Comparison of ENCODE assay signal across 21 cellular contexts in the genomic region with DNA sequence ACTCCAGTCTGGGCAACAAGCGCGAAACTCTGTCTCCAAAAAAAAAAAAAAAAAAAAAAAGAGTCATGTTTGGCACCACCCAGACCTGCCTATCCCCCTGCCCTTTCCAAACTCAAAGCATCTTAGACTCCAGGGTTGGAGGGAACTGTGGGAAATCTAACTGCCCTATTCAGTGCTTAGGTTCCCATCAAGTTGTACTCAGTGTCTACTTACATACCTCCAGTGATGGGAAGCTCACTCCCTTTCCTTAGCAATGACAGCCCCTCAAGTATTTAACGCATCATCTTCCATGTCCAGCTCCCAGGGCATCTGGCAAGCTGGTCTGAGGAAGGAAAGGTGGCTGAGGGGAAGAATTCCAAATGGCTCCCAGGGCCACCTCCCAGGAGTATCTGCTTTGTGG. TPM values are rescaled to one million over a fixed set of nuclear protein-coding genes. Genes with fewer than 3 reads are reported as not detected.
A peak's percentile ranks its signal among the peaks of the same experiment; 100 is the strongest.
DNase-seq lines count a peak whose midpoint lies in the region; ATAC-seq, FAIRE-seq and TF ChIP-seq lines count a peak whose summit lies in the region.
"Had no signal": no experiment of that assay in that cellular context is flagged by ENCODE, and none has a peak within 500 bp of the region (broad histone marks: within the 10 kb centered on the region; RNA-seq: fewer than 3 reads in every experiment).

No MANE protein-coding gene starts in this region.

- H2AK5ac ChIP-seq in H1 (ENCODE audit: low read depth, low read length) = no peak overlapping the region

- H2BK15ac ChIP-seq in H1 (ENCODE audit: low read length) = no peak overlapping the region

- H4K91ac ChIP-seq in H1 (replicated peaks; ENCODE audit: insufficient read length, low read length) = no peak overlapping the region

- H3K4me1 ChIP-seq in A549 = peaks cover 15% of the 10 kb centered on the region
- H3K4me1 ChIP-seq in astrocyte (ENCODE audit: insufficient read depth, low read length) = peaks cover 7% of the 10 kb centered on the region
- peaks cover 0 to 15% (median 10%) of the 10 kb centered on the region in 4 experiments; a peak in 6 of 7 replicates for H3K4me1 ChIP-seq in H1 (replicated peaks in 1 of 4; ENCODE audit: control insufficient read depth in 3 of 4, insufficient read depth in 4 of 4, low read length in 3 of 4)
- H3K4me1 ChIP-seq in psoas muscle = peaks cover 21% of the 10 kb centered on the region
- peaks cover 0 to 21% (median 18%) of the 10 kb centered on the region in 9 donors for H3K4me1 ChIP-seq in heart right ventricle
- H3K4me1 ChIP-seq in left ventricle myocardium inferior = peaks cover 22% of the 10 kb centered on the region

- H3K4me3 Mint-ChIP-seq in astrocyte (ENCODE audit: unreplicated experiment) = no peak overlapping the region

- CTCF ChIA-PET in A549 (lab: Yijun Ruan, JAX) = interaction anchor here (0.7 kb wide), 1 partner anchor 14 kb away, joined by 3 read pairs; no protein-coding TSS in a partner anchor
- CTCF ChIA-PET in H1 (lab: Charles Lee; ENCODE audit: partially characterized antibody) = interaction anchor here (0.7 to 1.9 kb wide), 7 partner anchors 11 to 161 kb away, joined by 3 to 5 read pairs (median 4); a partner anchor contains a TSS

- H4K8ac ChIP-seq in H1 (ENCODE audit: extremely low read depth, insufficient read depth, low read length) = no peak overlapping the region

- no peaks in the 10 kb centered on the region for H3K4me1 Mint-ChIP-seq in astrocyte (ENCODE audit: low read depth, unreplicated experiment)

- intact Hi-C loops in psoas muscle (cut with DNase I) (no loop called here), heart right ventricle (cut with DNase I) (loop anchor here in 1 of 10 donors (10.0 kb wide), 1 partner anchor 895 kb away; a partner anchor contains a TSS), left ventricle myocardium inferior (cut with micrococcal nuclease) (no loop called here)

- H3K4ac ChIP-seq in H1 (replicated peaks; ENCODE audit: insufficient read length, low read depth, low read length) = no peak overlapping the region

- peaks cover 2% of the 10 kb centered on the region for H3K27me3 ChIP-seq in astrocyte (ENCODE audit: insufficient read depth, low read length)
- H3K27me3 ChIP-seq in H1 (replicated peaks in 1 of 4; ENCODE audit: control insufficient read depth in 3 of 4, extremely low read depth in 1 of 4, insufficient read depth in 3 of 4, low read length in 3 of 4) = no peaks in the 10 kb centered on the region
- H3K27me3 ChIP-seq in psoas muscle (ENCODE audit: insufficient read depth in 3 of 3, low read length in 2 of 3) = no peaks in the 10 kb centered on the region
- H3K27me3 ChIP-seq in heart right ventricle = no peaks in the 10 kb centered on the region
- peaks cover 4% of the 10 kb centered on the region for H3K27me3 ChIP-seq in left ventricle myocardium inferior (ENCODE audit: low read depth)

- H3K36me3 ChIP-seq in astrocyte (ENCODE audit: insufficient read depth, low read length) = no peaks in the 10 kb centered on the region
- H3K36me3 ChIP-seq in H1 (ENCODE audit: control insufficient read depth in 2 of 4, insufficient read depth in 4 of 4, low read length in 3 of 4) = peaks cover 0 to 4% (median 0%) of the 10 kb centered on the region in 4 experiments; a peak in 3 of 8 replicates
- H3K36me3 ChIP-seq in psoas muscle (ENCODE audit: insufficient read depth in 1 of 2, low read depth in 1 of 2) = no peaks in the 10 kb centered on the region
- H3K36me3 ChIP-seq in heart right ventricle = no peaks in the 10 kb centered on the region
- no peaks in the 10 kb centered on the region for H3K36me3 ChIP-seq in left ventricle myocardium inferior

- H3K9ac ChIP-seq in astrocyte (ENCODE audit: low read length) = no peak overlapping the region
- H3K9ac ChIP-seq in H1 (replicated peaks in 1 of 4; ENCODE audit: extremely low read depth in 1 of 4, low read depth in 3 of 4, low read length in 3 of 4) = no peak overlapping the region

- H3K4me3 ChIP-seq in A549 (no peak overlapping the region), astrocyte (ENCODE audit: insufficient read depth, low read depth, low read length) (no peak overlapping the region), H1 (ENCODE audit: extremely low read depth in 1 of 4, insufficient read depth in 2 of 4, low read depth in 3 of 4, low read length in 4 of 4) (no peak overlapping the region), psoas muscle (no peak overlapping the region), heart right ventricle (no peak overlapping the region), left ventricle myocardium inferior (no peak overlapping the region)

- H3K14ac ChIP-seq in H1 (ENCODE audit: insufficient read length) = no peak overlapping the region

- no peak for TF ChIP-seq EP300 in A549 (IDR thresholded peaks at IDR 0.05)
- no peak for TF ChIP-seq EP300 in H1 (IDR thresholded peaks at IDR 0.05; ENCODE audit: borderline replicate concordance in 1 of 2, low read depth in 2 of 2, low read length in 2 of 2)

- no peak overlapping the region for H4K5ac ChIP-seq in H1 (ENCODE audit: insufficient read length, low read depth, low read length)

- WGBS in A549 (ENCODE audit: missing lambda C conversion rate) = 52% methylated on average over 3 of the region's 3 CpGs
- WGBS in H1 (ENCODE audit: extremely low coverage in 1 of 2, insufficient coverage in 1 of 2, insufficient read length in 1 of 2, insufficient replicate concordance in 2 of 2, low coverage in 1 of 2, low lambda C conversion rate in 2 of 2, missing lambda C conversion rate in 1 of 2), 2 experiments = 97% methylated on average over 3 of the region's 3 CpGs; no CpG with 5 or more reads in 1 of the 2 experiments
- WGBS in psoas muscle, 3 donors = 81 to 89% (median 84%) methylated on average over 3 of the region's 3 CpGs
- 80 to 86% methylated on average over 3 of the region's 3 CpGs for WGBS in heart right ventricle, 2 donors

- H3K56ac ChIP-seq in H1 (replicated peaks; ENCODE audit: insufficient read length, low read depth, low read length) = no peak overlapping the region

- no peak overlapping the region for H2BK5ac ChIP-seq in H1 (ENCODE audit: low read depth, low read length)

- no peak overlapping the region for H2BK12ac ChIP-seq in H1 (ENCODE audit: low read depth, low read length)

- H3K27ac Mint-ChIP-seq in astrocyte (ENCODE audit: unreplicated experiment) = peak overlapping the region; percentile 47

- H3K9me3 ChIP-seq in A549 (no peaks in the 10 kb centered on the region), astrocyte (ENCODE audit: insufficient read depth, low read depth, low read length) (no peaks in the 10 kb centered on the region), H1 (ENCODE audit: insufficient read depth in 2 of 2, low read depth in 1 of 2, low read length in 1 of 2) (no peaks in the 10 kb centered on the region), psoas muscle (no peaks in the 10 kb centered on the region), heart right ventricle (no peaks in the 10 kb centered on the region), left ventricle myocardium inferior (replicated peaks) (no peaks in the 10 kb centered on the region)

- H3K18ac ChIP-seq in H1 (ENCODE audit: extremely low read depth, low read length) = no peak overlapping the region

- no peaks in the 10 kb centered on the region for H4K20me1 ChIP-seq in astrocyte (ENCODE audit: insufficient read depth, low read length)
- H4K20me1 ChIP-seq in H1 (replicated peaks in 1 of 2; ENCODE audit: control insufficient read depth in 1 of 2, insufficient read depth in 2 of 2, low read length in 2 of 2) = peaks cover 0 to 2% of the 10 kb centered on the region in 2 experiments

- H3K27me3 Mint-ChIP-seq in astrocyte (ENCODE audit: low read depth, unreplicated experiment) = peaks cover 27% of the 10 kb centered on the region
- H3K27me3 Mint-ChIP-seq: CD4-positive, alpha-beta memory T cell had no signal

- H3K27ac ChIP-seq in A549 (no peak overlapping the region), astrocyte (ENCODE audit: low read depth, low read length) (no peak overlapping the region), H1 (ENCODE audit: low read depth, low read length) (no peak overlapping the region), psoas muscle (peak overlapping the region; percentile 89), heart right ventricle (no peak overlapping the region), left ventricle myocardium inferior (replicated peaks) (no peak overlapping the region)

- H3K79me2 ChIP-seq in astrocyte (ENCODE audit: insufficient read depth, low read length) (no peaks in the 10 kb centered on the region), H1 (ENCODE audit: control insufficient read depth in 1 of 2, insufficient read depth in 2 of 2, low read length in 2 of 2) (no peaks in the 10 kb centered on the region; a peak in 1 of 4 replicates)

- H3K4me2 ChIP-seq in A549 (no peak overlapping the region), astrocyte (ENCODE audit: low read length) (no peak overlapping the region), H1 (ENCODE audit: insufficient read depth in 1 of 2, low read depth in 2 of 2, low read length in 2 of 2) (no peak overlapping the region)

- no peak for FAIRE-seq in A549 (lab: Jason Lieb, UNC)
- FAIRE-seq in astrocyte (lab: Jason Lieb, UNC) = no peak
- FAIRE-seq in H1 (lab: Jason Lieb, UNC) = no peak
- FAIRE-seq: GM12891, GM18507 had no signal

- no peaks in the 10 kb centered on the region for H3K9me3 Mint-ChIP-seq in astrocyte (ENCODE audit: unreplicated experiment)
- H3K9me3 Mint-ChIP-seq: CD4-positive, alpha-beta memory T cell had no signal

- no peak overlapping the region for H3K23ac ChIP-seq in H1 (ENCODE audit: insufficient read length)

- no peak for ATAC-seq in A549
- ATAC-seq in psoas muscle = no peak
- no peak for ATAC-seq in heart right ventricle
- ATAC-seq in HG02642 (IDR thresholded peaks at IDR 0.05; ENCODE audit: poor library complexity, unreplicated experiment) = no peak

- no peak for DNase-seq in A549 (ENCODE audit: low read depth in 1 of 2, low spot score in 1 of 2)
- DNase-seq in astrocyte (ENCODE audit: low read depth) = no peak
- DNase-seq in H1 (ENCODE audit: low read depth in 1 of 2, low spot score in 2 of 2) = no peak
- DNase-seq in psoas muscle = no peak
- no peak for DNase-seq in heart right ventricle
- no peak for DNase-seq in left ventricle myocardium inferior
- DNase-seq: C1 segment of cervical spinal cord; Calu3; CD4-positive, alpha-beta memory T cell; COR-L47; DMS53; DMS79 treated with DMSO at 0.1 percent for 48 hours; GF-D8; GOT3; HCEC 1CT had no signal

- H3K79me1 ChIP-seq in H1 (ENCODE audit: low read depth, low read length) = peaks cover 5% of the 10 kb centered on the region; the same call in 1 of the 2 replicates

- TF ChIP-seq POLR2A in A549 (IDR thresholded peaks at IDR 0.05; ENCODE audit: low read length) (no peak), H1 (IDR thresholded peaks at IDR 0.05; ENCODE audit: control extremely low read depth in 1 of 2, low read depth in 2 of 2, low read length in 2 of 2) (no peak)

- H2AFZ ChIP-seq in astrocyte (ENCODE audit: low read depth, low read length) (no peak overlapping the region), H1 (ENCODE audit: low read length) (no peak overlapping the region)

- peaks cover 3% of the 10 kb centered on the region; the same call in 1 of the 2 replicates for H3K23me2 ChIP-seq in H1 (ENCODE audit: low read depth, low read length)

- TF ChIP-seq CTCF in A549 (IDR thresholded peaks at IDR 0.05) = no peak
- no peak for TF ChIP-seq CTCF in astrocyte (IDR thresholded peaks at IDR 0.05; ENCODE audit: insufficient read depth, low read depth, low read length)
- no peak for TF ChIP-seq CTCF in H1 (IDR thresholded peaks at IDR 0.05; ENCODE audit: control extremely low read depth in 1 of 3, insufficient read depth in 1 of 3, low read depth in 1 of 3, low read length in 3 of 3)
- TF ChIP-seq CTCF in psoas muscle (IDR thresholded peaks at IDR 0.05) = no peak
- TF ChIP-seq CTCF in heart right ventricle (IDR thresholded peaks at IDR 0.05) = no peak
- TF ChIP-seq CTCF in left ventricle myocardium inferior (IDR thresholded peaks at IDR 0.05; ENCODE audit: borderline replicate concordance) = no peak

- no peak for TF ChIP-seq RAD21 in A549 (conservative IDR thresholded peaks at IDR 0.05 in 1 of 2, IDR thresholded peaks at IDR 0.05 in 1 of 2)
- no peak for TF ChIP-seq RAD21 in H1 (IDR thresholded peaks at IDR 0.05 in 1 of 2, conservative IDR thresholded peaks at IDR 0.05 in 1 of 2; ENCODE audit: low read depth in 2 of 2, low read length in 2 of 2)

- peaks cover 2% of the 10 kb centered on the region for H3K36me3 Mint-ChIP-seq in astrocyte (ENCODE audit: low read depth, unreplicated experiment)

- POLR2A ChIA-PET in A549 (lab: Yijun Ruan, JAX) = no interaction called here
- POLR2A ChIA-PET in H1 (lab: Charles Lee; ENCODE audit: partially characterized antibody) = interaction anchor here (0.6 to 7.9 kb wide), 4 partner anchors 13 to 67 kb away, joined by 3 to 54 read pairs (median 6); a partner anchor contains a TSS

- H2BK20ac ChIP-seq in H1 (ENCODE audit: low read length) = no peak overlapping the region

- no peak overlapping the region for H2BK120ac ChIP-seq in H1 (replicated peaks; ENCODE audit: low read depth, low read length)

RNA-seq across cellular contexts. Expression of a gene that starts 3.0 kb away (rescaled TPM):
- polyA plus RNA-seq in A549 (2011; rRNA removed) (0.03 TPM in 1 of 2 replicates, not detected in the other), A549 (2017; fragmentation: RNase III; extraction: RNeasy Plus Mini Kit Qiagen cat#74134 plus additional on column Dnase treatment) (not detected in 3 replicates), H1 (2011; rRNA removed) (36.7 and 46.2 TPM in 2 replicates), psoas muscle (100 to 1,000 TPM in 1 of 3 donors, 10 to 100 TPM in 1, 1 to 10 TPM in 1; 8.7 to 531 (median 15.1) TPM), heart right ventricle (under 1 TPM in 1 of 2 donors, not detected in 1; 0.03 TPM)
- polyA plus RNA-seq in A549 (2012; cell fraction: cytosol; rRNA removed) = 0.01 TPM in 1 of 2 replicates, not detected in the other
- 0.05 and 0.18 TPM in 2 replicates for polyA plus RNA-seq in A549 (2012; cell fraction: nucleus; rRNA removed)
- 0.04 TPM in 1 of 2 replicates, not detected in the other for polyA minus RNA-seq in A549 (2011; rRNA and poly(A)+ RNA removed)
- total RNA-seq in astrocyte (not detected in 2 replicates), psoas muscle (100 to 1,000 TPM in 1 of 4 donors, 10 to 100 TPM in 2, 1 to 10 TPM in 1; 2.9 to 254 (median 78.4) TPM), heart right ventricle (under 1 TPM in 1 of 10 donors, not detected in 9; 0.24 TPM), left ventricle myocardium inferior (not detected)
- 28.2 and 30.8 TPM in 2 replicates for total RNA-seq in H1 (2021; fragmentation: NEBNext Ultra II Directional; extraction: Animal tissue kit (Norgen Biotek cat#: 25700))
- polyA plus RNA-seq in H1 (2011; cell fraction: cytosol; rRNA removed) = 38.5 TPM
- polyA plus RNA-seq in H1 (2011; cell fraction: nucleus; rRNA removed) = 243 TPM
- polyA plus RNA-seq in H1 (2012, experiment 1 of 2) = 42.8 to 71.4 TPM (median 62.6 TPM) in 4 replicates
- 28.4 TPM for polyA plus RNA-seq in H1 (2012, experiment 2 of 2)
- polyA plus RNA-seq in H1 (2013, experiment 1 of 2) = 12.6 TPM
- polyA plus RNA-seq in H1 (2013, experiment 2 of 2) = 10.9 TPM
- polyA minus RNA-seq in H1 (2011; rRNA and poly(A)+ RNA removed) = 33.9 and 39.3 TPM in 2 replicates
- polyA minus RNA-seq in H1 (2011; cell fraction: cytosol; rRNA and poly(A)+ RNA removed) = 14.0 TPM
- polyA minus RNA-seq in H1 (2011; cell fraction: nucleus; rRNA and poly(A)+ RNA removed) = 32.1 TPM
- total RNA-seq: A673, Calu3, Daoy had no signal
- polyA plus RNA-seq: BJ; CD4-positive, alpha-beta memory T cell had no signal

RNA-seq across cellular contexts. Expression of a gene that starts 3.8 kb away (rescaled TPM):
- polyA plus RNA-seq in A549 (2011; rRNA removed) (8.4 and 8.6 TPM in 2 replicates), A549 (2017; fragmentation: RNase III; extraction: RNeasy Plus Mini Kit Qiagen cat#74134 plus additional on column Dnase treatment) (6.8 to 9.3 TPM (median 8.7 TPM) in 3 replicates), H1 (2011; rRNA removed) (9.7 and 15.6 TPM in 2 replicates), psoas muscle (1 to 10 TPM; 5.4 to 7.6 (median 5.5) TPM), heart right ventricle (1 to 10 TPM; 6.3 to 7.7 TPM)
- polyA plus RNA-seq in A549 (2012; cell fraction: cytosol; rRNA removed) = 10.4 and 18.1 TPM in 2 replicates
- polyA plus RNA-seq in A549 (2012; cell fraction: nucleus; rRNA removed) = 11.5 and 19.4 TPM in 2 replicates
- polyA minus RNA-seq in A549 (2011; rRNA and poly(A)+ RNA removed) = 4.3 and 5.1 TPM in 2 replicates
- total RNA-seq in astrocyte (13.5 and 15.6 TPM in 2 replicates), psoas muscle (1 to 10 TPM; 3.9 to 6.5 (median 5.2) TPM), heart right ventricle (1 to 10 TPM; 4.6 to 8.4 (median 5.4) TPM), left ventricle myocardium inferior (5.2 TPM)
- total RNA-seq in H1 (2021; fragmentation: NEBNext Ultra II Directional; extraction: Animal tissue kit (Norgen Biotek cat#: 25700)) = 7.0 and 8.4 TPM in 2 replicates
- polyA plus RNA-seq in H1 (2011; cell fraction: cytosol; rRNA removed) = 9.0 TPM
- 9.8 TPM for polyA plus RNA-seq in H1 (2011; cell fraction: nucleus; rRNA removed)
- 4.9 to 7.2 TPM (median 5.5 TPM) in 4 replicates for polyA plus RNA-seq in H1 (2012, experiment 1 of 2)
- polyA plus RNA-seq in H1 (2012, experiment 2 of 2) = 4.1 TPM
- polyA plus RNA-seq in H1 (2013, experiment 1 of 2) = 8.8 TPM
- 9.9 TPM for polyA plus RNA-seq in H1 (2013, experiment 2 of 2)
- polyA minus RNA-seq in H1 (2011; rRNA and poly(A)+ RNA removed) = 3.3 TPM in 2 replicates
- 10.1 TPM for polyA minus RNA-seq in H1 (2011; cell fraction: cytosol; rRNA and poly(A)+ RNA removed)
- 4.4 TPM for polyA minus RNA-seq in H1 (2011; cell fraction: nucleus; rRNA and poly(A)+ RNA removed)

RNA-seq across cellular contexts. Expression of a gene that starts 18.7 kb away (rescaled TPM):
- polyA plus RNA-seq in A549 (2011; rRNA removed) (19.2 and 29.1 TPM in 2 replicates), A549 (2017; fragmentation: RNase III; extraction: RNeasy Plus Mini Kit Qiagen cat#74134 plus additional on column Dnase treatment) (23.0 to 32.1 TPM (median 29.8 TPM) in 3 replicates), H1 (2011; rRNA removed) (2.3 and 2.6 TPM in 2 replicates), psoas muscle (10 to 100 TPM; 16.5 to 33.0 (median 31.5) TPM), heart right ventricle (10 to 100 TPM; 17.1 to 19.9 TPM)
- polyA plus RNA-seq in A549 (2012; cell fraction: cytosol; rRNA removed) = 17.2 and 23.0 TPM in 2 replicates
- 48.8 and 53.2 TPM in 2 replicates for polyA plus RNA-seq in A549 (2012; cell fraction: nucleus; rRNA removed)
- polyA minus RNA-seq in A549 (2011; rRNA and poly(A)+ RNA removed) = 17.2 and 25.4 TPM in 2 replicates
- total RNA-seq in astrocyte (1.5 and 4.0 TPM in 2 replicates), psoas muscle (10 to 100 TPM; 31.5 to 79.0 (median 50.3) TPM), heart right ventricle (10 to 100 TPM; 29.1 to 75.5 (median 51.3) TPM), left ventricle myocardium inferior (48.6 TPM)
- total RNA-seq in H1 (2021; fragmentation: NEBNext Ultra II Directional; extraction: Animal tissue kit (Norgen Biotek cat#: 25700)) = 0.36 and 0.58 TPM in 2 replicates
- 2.0 TPM for polyA plus RNA-seq in H1 (2011; cell fraction: cytosol; rRNA removed)
- polyA plus RNA-seq in H1 (2011; cell fraction: nucleus; rRNA removed) = 8.5 TPM
- polyA plus RNA-seq in H1 (2012, experiment 1 of 2) = 2.6 to 3.8 TPM (median 2.9 TPM) in 4 replicates
- polyA plus RNA-seq in H1 (2012, experiment 2 of 2) = 2.9 TPM
- 1.7 TPM for polyA plus RNA-seq in H1 (2013, experiment 1 of 2)
- 1.7 TPM for polyA plus RNA-seq in H1 (2013, experiment 2 of 2)
- 3.0 and 5.3 TPM in 2 replicates for polyA minus RNA-seq in H1 (2011; rRNA and poly(A)+ RNA removed)
- 2.9 TPM for polyA minus RNA-seq in H1 (2011; cell fraction: cytosol; rRNA and poly(A)+ RNA removed)
- 0.50 TPM for polyA minus RNA-seq in H1 (2011; cell fraction: nucleus; rRNA and poly(A)+ RNA removed)

RNA-seq across cellular contexts. Expression of a gene that starts 39.3 kb away (rescaled TPM):
- polyA plus RNA-seq in A549 (2011; rRNA removed) = 12.5 and 14.7 TPM in 2 replicates
- 13.3 and 13.9 TPM in 2 replicates for polyA plus RNA-seq in A549 (2012; cell fraction: cytosol; rRNA removed)
- polyA plus RNA-seq in A549 (2012; cell fraction: nucleus; rRNA removed) = 39.7 and 42.5 TPM in 2 replicates
- polyA plus RNA-seq in A549 (2017; fragmentation: RNase III; extraction: RNeasy Plus Mini Kit Qiagen cat#74134 plus additional on column Dnase treatment) = 10.9 to 13.4 TPM (median 12.5 TPM) in 3 replicates
- polyA minus RNA-seq in A549 (2011; rRNA and poly(A)+ RNA removed) = 22.1 and 25.1 TPM in 2 replicates
- total RNA-seq in astrocyte = 18.8 and 20.3 TPM in 2 replicates
- total RNA-seq in H1 (2021; fragmentation: NEBNext Ultra II Directional; extraction: Animal tissue kit (Norgen Biotek cat#: 25700)) = 19.1 and 22.1 TPM in 2 replicates
- 19.5 and 33.7 TPM in 2 replicates for polyA plus RNA-seq in H1 (2011; rRNA removed)
- 26.9 TPM for polyA plus RNA-seq in H1 (2011; cell fraction: cytosol; rRNA removed)
- 59.4 TPM for polyA plus RNA-seq in H1 (2011; cell fraction: nucleus; rRNA removed)
- polyA plus RNA-seq in H1 (2012, experiment 1 of 2) = 18.6 to 24.3 TPM (median 22.4 TPM) in 4 replicates
- polyA plus RNA-seq in H1 (2012, experiment 2 of 2) = 14.7 TPM
- polyA plus RNA-seq in H1 (2013, experiment 1 of 2) = 11.0 TPM
- polyA plus RNA-seq in H1 (2013, experiment 2 of 2) = 10.8 TPM
- 23.6 and 31.8 TPM in 2 replicates for polyA minus RNA-seq in H1 (2011; rRNA and poly(A)+ RNA removed)
- 32.1 TPM for polyA minus RNA-seq in H1 (2011; cell fraction: cytosol; rRNA and poly(A)+ RNA removed)
- polyA minus RNA-seq in H1 (2011; cell fraction: nucleus; rRNA and poly(A)+ RNA removed) = 30.9 TPM
- total RNA-seq in psoas muscle = 10 to 100 TPM in 3 of 4 donors, 1 to 10 TPM in 1; 8.4 to 15.3 (median 12.1) TPM
- polyA plus RNA-seq in psoas muscle = 10 to 100 TPM in 1 of 3 donors, 1 to 10 TPM in 2; 4.4 to 13.8 (median 5.0) TPM
- total RNA-seq in heart right ventricle = 10 to 100 TPM; 14.5 to 23.9 (median 18.1) TPM
- polyA plus RNA-seq in heart right ventricle = 10 to 100 TPM in 1 of 2 donors, 1 to 10 TPM in 1; 9.6 to 14.7 TPM
- total RNA-seq in left ventricle myocardium inferior = 16.9 TPM

RNA-seq across cellular contexts. Expression of a gene that starts 43.2 kb away (rescaled TPM):
- polyA plus RNA-seq in A549 (2011; rRNA removed) = 0.47 and 0.54 TPM in 2 replicates
- polyA plus RNA-seq in A549 (2012; cell fraction: cytosol; rRNA removed) = 0.14 and 0.19 TPM in 2 replicates
- polyA plus RNA-seq in A549 (2012; cell fraction: nucleus; rRNA removed) = 0.22 and 0.31 TPM in 2 replicates
- 0.56 to 0.68 TPM (median 0.65 TPM) in 3 replicates for polyA plus RNA-seq in A549 (2017; fragmentation: RNase III; extraction: RNeasy Plus Mini Kit Qiagen cat#74134 plus additional on column Dnase treatment)
- polyA minus RNA-seq in A549 (2011; rRNA and poly(A)+ RNA removed) = 0.21 and 0.39 TPM in 2 replicates
- total RNA-seq in astrocyte = 0.31 and 0.34 TPM in 2 replicates
- total RNA-seq in H1 (2021; fragmentation: NEBNext Ultra II Directional; extraction: Animal tissue kit (Norgen Biotek cat#: 25700)) = 0.99 and 1.1 TPM in 2 replicates
- 0.32 and 0.63 TPM in 2 replicates for polyA plus RNA-seq in H1 (2011; rRNA removed)
- 0.25 TPM for polyA plus RNA-seq in H1 (2011; cell fraction: cytosol; rRNA removed)
- polyA plus RNA-seq in H1 (2011; cell fraction: nucleus; rRNA removed) = 0.68 TPM
- polyA plus RNA-seq in H1 (2012, experiment 1 of 2) = 0.43 to 0.65 TPM (median 0.54 TPM) in 4 replicates
- 0.92 TPM for polyA plus RNA-seq in H1 (2012, experiment 2 of 2)
- 0.36 TPM for polyA plus RNA-seq in H1 (2013, experiment 1 of 2)
- 0.33 TPM for polyA plus RNA-seq in H1 (2013, experiment 2 of 2)
- polyA minus RNA-seq in H1 (2011; rRNA and poly(A)+ RNA removed) = 0.80 and 1.3 TPM in 2 replicates
- polyA minus RNA-seq in H1 (2011; cell fraction: cytosol; rRNA and poly(A)+ RNA removed) = 0.51 TPM
- 2.3 TPM for polyA minus RNA-seq in H1 (2011; cell fraction: nucleus; rRNA and poly(A)+ RNA removed)
- under 1 TPM in 3 of 4 donors, not detected in 1; 0.36 to 0.46 (median 0.36) TPM for total RNA-seq in psoas muscle
- 1 to 10 TPM in 1 of 3 donors, under 1 TPM in 2; 0.06 to 1.1 (median 0.20) TPM for polyA plus RNA-seq in psoas muscle
- total RNA-seq in heart right ventricle = under 1 TPM; 0.17 to 0.66 (median 0.37) TPM
- under 1 TPM; 0.14 to 0.22 TPM for polyA plus RNA-seq in heart right ventricle
- total RNA-seq in left ventricle myocardium inferior = 0.41 TPM
- total RNA-seq: CD4-positive, alpha-beta memory T cell; Daoy had no signal
